ENCODE assay signal across 10 cellular contexts in the genomic region with DNA sequence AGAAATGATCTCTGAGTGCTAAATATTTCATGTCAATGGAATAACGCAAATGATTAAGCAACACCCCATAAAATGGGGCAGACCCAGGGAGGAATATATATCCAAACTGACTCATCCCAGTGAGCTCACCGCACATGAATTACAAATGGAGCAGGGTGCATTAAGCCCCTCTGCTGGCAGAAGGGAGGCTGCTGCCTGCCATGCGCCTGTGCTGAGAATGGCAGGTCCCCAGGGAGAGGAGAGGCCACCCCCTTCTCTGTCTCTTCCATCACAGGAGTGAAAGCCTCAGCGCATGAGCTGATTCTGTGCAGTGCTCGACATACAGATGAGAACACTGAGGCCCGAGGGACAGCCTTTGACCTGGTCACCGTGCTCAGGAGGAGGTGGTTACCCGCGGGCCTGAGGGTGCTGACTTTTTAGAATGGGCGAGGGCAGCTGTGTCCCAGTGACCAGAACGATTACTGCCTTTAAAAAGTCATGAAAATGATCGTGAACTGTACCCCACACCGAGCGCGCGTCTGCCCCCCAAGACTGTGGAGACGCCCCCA. TPM values are rescaled to one million over a fixed set of nuclear protein-coding genes. Genes with fewer than 3 reads are reported as not detected.
DNase-seq lines count a peak whose midpoint lies in the region; ATAC-seq and TF ChIP-seq lines count a peak whose summit lies in the region.
"Not testable (repeated sequence)": the region's sequence is repeated elsewhere in the genome, so short reads cannot be mapped to it uniquely, and the experiment has no call there.
"Had no signal": no experiment of that assay in that cellular context is flagged by ENCODE, and none has a peak within 500 bp of the region (broad histone marks: within the 10 kb centered on the region; RNA-seq: fewer than 3 reads in every experiment).

No MANE protein-coding gene starts in this region.

- H3K27ac ChIP-seq in VCaP (peak overlapping the region; percentile 41), body of pancreas (peak overlapping the region; percentile 16 to 85 (median 64)), foreskin keratinocyte (peak overlapping the region; percentile 74), mucosa of rectum (ENCODE audit: low read depth in 2 of 2, low read length in 2 of 2) (peak overlapping the region; percentile 47 to 70)

- CTCF ChIA-PET in AG04449 (lab: Yijun Ruan, JAX) = interaction anchor here (1.1 kb wide), 1 partner anchor 13 kb away, joined by 3 read pairs; no protein-coding TSS in a partner anchor

- H3K9me3 ChIP-seq in HAP-1; body of pancreas; mucosa of rectum (ENCODE audit: control insufficient read depth in 2 of 2, low read length in 2 of 2): not testable (repeated sequence)

- H3K27me3 ChIP-seq in HAP-1 (ENCODE audit: low read depth); body of pancreas; foreskin keratinocyte; mucosa of rectum (ENCODE audit: control insufficient read depth in 2 of 2, insufficient read depth in 2 of 2, low read length in 2 of 2): not testable (repeated sequence)

- H3K4me1 ChIP-seq in HAP-1; foreskin keratinocyte; mucosa of rectum (ENCODE audit: control insufficient read depth in 2 of 2, insufficient read depth in 2 of 2, low read length in 2 of 2): not testable (repeated sequence)
- H3K4me1 ChIP-seq in body of pancreas = peaks cover 15% of the 10 kb centered on the region

- peak overlapping the region in 1 of 2 donors; percentile 63 for H3K9ac ChIP-seq in mucosa of rectum (ENCODE audit: low read depth in 1 of 2, low read length in 2 of 2)

- intact Hi-C loops in body of pancreas (cut with DNase I) = not testable (repeated sequence)

- TF ChIP-seq CTCF in AG04449 (IDR thresholded peaks at IDR 0.05; ENCODE audit: insufficient read depth, low read length, missing control alignments); VCaP (conservative IDR thresholded peaks at IDR 0.05); body of pancreas (IDR thresholded peaks at IDR 0.05); foreskin keratinocyte (conservative IDR thresholded peaks at IDR 0.05): not testable (repeated sequence)

- not testable (repeated sequence) for TF ChIP-seq POLR2A in body of pancreas (IDR thresholded peaks at IDR 0.05)

- ATAC-seq in body of pancreas, foreskin keratinocyte: not testable (repeated sequence)

- in situ Hi-C loops in HAP-1 (cut with MboI; ENCODE audit: low sequenced_read_pairs) = not testable (repeated sequence)

- POLR2A ChIA-PET in AG04449 (lab: Yijun Ruan, JAX) = not testable (repeated sequence)

- peak overlapping the region; percentile 75 for H3K4me3 ChIP-seq in AG04449 (ENCODE audit: low read depth, low read length)
- peak overlapping the region; percentile 77 for H3K4me3 ChIP-seq in HAP-1
- peak overlapping the region; percentile 80 to 90 for H3K4me3 ChIP-seq in body of pancreas
- peak overlapping the region; percentile 76 to 80 for H3K4me3 ChIP-seq in mucosa of rectum (ENCODE audit: low read length in 2 of 2)

- H3K36me3 ChIP-seq in HAP-1 (replicated peaks); body of pancreas (replicated peaks in 1 of 2; ENCODE audit: insufficient read depth in 1 of 2, low read depth in 2 of 2); mucosa of rectum (ENCODE audit: control insufficient read depth in 2 of 2, insufficient read depth in 2 of 2, low read length in 2 of 2): not testable (repeated sequence)

- DNase-seq in AG04449 (ENCODE audit: low read depth, low spot score) (peak; percentile 44), HAP-1 (ENCODE audit: low spot score in 2 of 2) (peak; percentile 4 to 61), NCI-H2171 (lab: John Stamatoyannopoulos, UW) (peak; percentile 49), foreskin keratinocyte (peak; percentile 29 to 69)
- DNase-seq in body of pancreas = not testable (repeated sequence)
- peak; percentile 39 for DNase-seq in stimulated activated CD4-positive, alpha-beta T cell treated with anti-CD3 and anti-CD28 coated beads, Interleukin-1b, Interleukin-23, amount 100 ng/mL, for 48 hours

- 1 to 10% methylated on average over 2 to 17 of the region's 17 CpGs for WGBS in body of pancreas, 2 donors

RNA-seq across cellular contexts. Expression of gene ALG1L2, which starts 29.1 kb away (rescaled TPM):
- total RNA-seq in body of pancreas = not detected
- not detected in 2 replicates for total RNA-seq in foreskin keratinocyte
- not detected in 2 replicates for polyA plus RNA-seq in foreskin keratinocyte
- total RNA-seq: cardiac septum, temporal lobe had no signal
